14 cellular contexts compared by ENCODE assay signal in the genomic region with DNA sequence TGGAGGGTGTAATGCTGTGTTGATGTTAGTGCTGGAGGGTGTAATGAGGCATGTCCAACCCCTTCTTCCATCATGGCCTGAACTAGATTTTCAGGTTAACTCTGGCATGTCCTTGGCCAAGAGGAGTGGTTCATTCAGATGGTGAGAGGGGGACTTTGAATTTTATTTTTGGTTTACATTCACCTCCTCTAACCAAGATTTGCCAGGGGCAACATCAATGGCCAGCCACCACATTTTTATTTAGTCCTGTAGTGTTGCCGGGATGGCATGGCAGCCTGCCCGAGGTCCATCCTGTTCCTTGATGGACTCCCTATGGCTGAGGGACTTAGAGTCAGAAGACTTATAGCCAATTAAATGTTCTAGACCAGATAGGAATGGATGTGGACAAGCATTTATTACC.
DNase-seq lines count a peak whose midpoint lies in the region; TF ChIP-seq lines count a peak whose summit lies in the region.
"Had no signal": no experiment of that assay in that cellular context is flagged by ENCODE, and none has a peak within 500 bp of the region (broad histone marks: within the 10 kb centered on the region; RNA-seq: fewer than 3 reads in every experiment).

No MANE protein-coding gene starts in this region.

- H3K36me3 Mint-ChIP-seq in activated T-helper 2 cell treated with anti-CD3 and anti-CD28 coated beads, Interferon-gamma antibody, Interleukin-2, Interleukin-4, amounts not matched to agents 10 μg/mL and 5 μg/mL and 100 μg/mL, durations not matched to agents 14 hours and 24 hours and 36 hours (ENCODE audit: low read depth): no peaks in the 10 kb centered on the region
- H3K36me3 Mint-ChIP-seq: CD4-positive, alpha-beta memory T cell had no signal

- no peak for TF ChIP-seq POLR2A in breast epithelium (IDR thresholded peaks at IDR 0.05)

- no peaks in the 10 kb centered on the region for H3K36me3 ChIP-seq in breast epithelium
- H3K36me3 ChIP-seq: BE2C had no signal

- H3K4me1 Mint-ChIP-seq in activated T-helper 2 cell treated with anti-CD3 and anti-CD28 coated beads, Interferon-gamma antibody, Interleukin-2, Interleukin-4, amounts not matched to agents 10 μg/mL and 5 μg/mL and 100 μg/mL, durations not matched to agents 14 hours and 24 hours and 36 hours (ENCODE audit: low read depth): no peaks in the 10 kb centered on the region
- H3K4me1 Mint-ChIP-seq: CD4-positive, alpha-beta memory T cell had no signal

- H3K27me3 Mint-ChIP-seq in activated T-helper 2 cell treated with anti-CD3 and anti-CD28 coated beads, Interferon-gamma antibody, Interleukin-2, Interleukin-4, amounts not matched to agents 10 μg/mL and 5 μg/mL and 100 μg/mL, durations not matched to agents 14 hours and 24 hours and 36 hours (ENCODE audit: low read depth): peaks cover 2% of the 10 kb centered on the region
- H3K27me3 Mint-ChIP-seq: CD4-positive, alpha-beta memory T cell had no signal

- H3K27me3 ChIP-seq in breast epithelium: no peaks in the 10 kb centered on the region
- H3K27me3 ChIP-seq: BE2C had no signal

- DNase-seq in activated effector memory CD4-positive, alpha-beta T cell treated with anti-CD3 and anti-CD28 coated beads, Interleukin-2, amount 50 U/mL, for 16 hours: peak; percentile 37
- no peak for DNase-seq in activated effector memory CD4-positive, alpha-beta T cell treated with Interleukin-2 at 50 U/mL for 16 hours
- DNase-seq in NCI-H510A treated with DMSO at 0.1 percent for 48 hours (lab: John Stamatoyannopoulos, UW) (peak; percentile 12), islet precursor cell (peak; percentile 27), Ammon's horn (ENCODE audit: low spot score) (no peak), breast epithelium (ENCODE audit: low spot score in 2 of 2) (no peak)
- DNase-seq in activated T-helper 2 cell treated with anti-CD3 and anti-CD28 coated beads, Interferon-gamma antibody, Interleukin-2, Interleukin-4, amounts not matched to agents 10 μg/mL and 5 μg/mL and 100 μg/mL, durations not matched to agents 14 hours and 24 hours and 36 hours (ENCODE audit: low spot score): no peak
- DNase-seq: BE2C; CD4-positive, alpha-beta memory T cell; DND-41; GDM1; H7 had no signal

- no peak overlapping the region for H3K27ac Mint-ChIP-seq in activated T-helper 2 cell treated with anti-CD3 and anti-CD28 coated beads, Interferon-gamma antibody, Interleukin-2, Interleukin-4, amounts not matched to agents 10 μg/mL and 5 μg/mL and 100 μg/mL, durations not matched to agents 14 hours and 24 hours and 36 hours
- H3K27ac Mint-ChIP-seq: CD4-positive, alpha-beta memory T cell; GM23338 had no signal

- H3K27ac ChIP-seq in breast epithelium: no peak overlapping the region
- H3K27ac ChIP-seq: C4-2B had no signal

- H3K4me3 ChIP-seq in breast epithelium: no peak overlapping the region
- H3K4me3 ChIP-seq: GM23338 had no signal

- no peaks in the 10 kb centered on the region for H3K4me1 ChIP-seq in breast epithelium
- H3K4me1 ChIP-seq: BE2C had no signal

- intact Hi-C loops in breast epithelium (cut with DNase I; ENCODE audit: low total_unique reads): no loop called here
- intact Hi-C loops in activated T-helper 2 cell treated with anti-CD3 and anti-CD28 coated beads, Interferon-gamma antibody, Interleukin-2, Interleukin-4, amounts not matched to agents 10 μg/mL and 5 μg/mL and 100 μg/mL, durations not matched to agents 14 hours and 24 hours and 36 hours (cut with micrococcal nuclease): no loop called here

- no peak overlapping the region for H3K4me3 Mint-ChIP-seq in activated T-helper 2 cell treated with anti-CD3 and anti-CD28 coated beads, Interferon-gamma antibody, Interleukin-2, Interleukin-4, amounts not matched to agents 10 μg/mL and 5 μg/mL and 100 μg/mL, durations not matched to agents 14 hours and 24 hours and 36 hours (ENCODE audit: low read depth)
- H3K4me3 Mint-ChIP-seq: CD4-positive, alpha-beta memory T cell; GM23338 had no signal

- TF ChIP-seq CTCF in breast epithelium (IDR thresholded peaks at IDR 0.05): no peak

- no peaks in the 10 kb centered on the region for H3K9me3 ChIP-seq in breast epithelium
- H3K9me3 ChIP-seq: BE2C had no signal

- H3K9me3 Mint-ChIP-seq in activated T-helper 2 cell treated with anti-CD3 and anti-CD28 coated beads, Interferon-gamma antibody, Interleukin-2, Interleukin-4, amounts not matched to agents 10 μg/mL and 5 μg/mL and 100 μg/mL, durations not matched to agents 14 hours and 24 hours and 36 hours: no peaks in the 10 kb centered on the region

Comparison
In these comparisons a context has a peak if more than half of its experiments do, and no peak if none do; other contexts are left out.
1. DNase-seq: peak in activated effector memory CD4-positive, alpha-beta T cell treated with anti-CD3 and anti-CD28 coated beads, Interleukin-2, amount 50 U/mL, for 16 hours (single experiment), NCI-H510A treated with DMSO at 0.1 percent for 48 hours (single experiment) and islet precursor cell (single experiment); none in activated effector memory CD4-positive, alpha-beta T cell treated with Interleukin-2 at 50 U/mL for 16 hours (single experiment), Ammon's horn (single experiment), breast epithelium (0 of 2) and activated T-helper 2 cell treated with anti-CD3 and anti-CD28 coated beads, Interferon-gamma antibody, Interleukin-2, Interleukin-4, amounts not matched to agents 10 μg/mL and 5 μg/mL and 100 μg/mL, durations not matched to agents 14 hours and 24 hours and 36 hours (single experiment).